8 cellular contexts compared by ENCODE assay signal in genomic region chr19:45177817-45178261, GRCh38. TPM values are rescaled to one million over a fixed set of nuclear protein-coding genes. Genes with fewer than 3 reads are reported as not detected.
DNase-seq lines count a peak whose midpoint lies in the region; ATAC-seq, FAIRE-seq and TF ChIP-seq lines count a peak whose summit lies in the region.

Gene TRAPPC6A (minus strand): TSS chr19:45178237. CDS start chr19:45178218, 19 bp downstream.

- no peak within 1 kb of the TSS for H2BK120ac ChIP-seq in H1 (replicated peaks; ENCODE audit: low read depth, low read length)

- H3K27me3 ChIP-seq in H1 (replicated peaks in 1 of 4; ENCODE audit: control insufficient read depth in 3 of 4, extremely low read depth in 1 of 4, insufficient read depth in 3 of 4, low read length in 3 of 4), result no peaks in the 10 kb centered on the region
- no peaks in the 10 kb centered on the region for H3K27me3 ChIP-seq in mucosa of rectum (ENCODE audit: control insufficient read depth in 2 of 2, insufficient read depth in 2 of 2, low read length in 2 of 2)

- H4K8ac ChIP-seq in H1 (ENCODE audit: extremely low read depth, insufficient read depth, low read length), result peak within 1 kb of the TSS; percentile 90; the same call in 1 of the 2 replicates

- H3K9me3 ChIP-seq in H1 (ENCODE audit: insufficient read depth in 2 of 2, low read depth in 1 of 2, low read length in 1 of 2), result no peaks in the 10 kb centered on the region
- H3K9me3 ChIP-seq in mucosa of rectum (ENCODE audit: control insufficient read depth in 2 of 2, low read length in 2 of 2), result no peaks in the 10 kb centered on the region

- H3K4ac ChIP-seq in H1 (replicated peaks; ENCODE audit: insufficient read length, low read depth, low read length), result no peak within 1 kb of the TSS

- peak within 1 kb of the TSS; percentile 55 for H2BK5ac ChIP-seq in H1 (ENCODE audit: low read depth, low read length)

- CTCF ChIA-PET in H1 (lab: Charles Lee; ENCODE audit: partially characterized antibody), result interaction anchor here (0.7 to 3.8 kb wide), 11 partner anchors 9 to 108 kb away, joined by 3 to 17 read pairs (median 5); partner anchors contain the start of gene NKPD1

- H3K27ac ChIP-seq in H1 (ENCODE audit: low read depth, low read length), result peak within 1 kb of the TSS; percentile 82
- H3K27ac ChIP-seq in mucosa of rectum (ENCODE audit: low read depth in 2 of 2, low read length in 2 of 2), result peak within 1 kb of the TSS; percentile 91 to 94

- POLR2A ChIA-PET in H1 (lab: Charles Lee; ENCODE audit: partially characterized antibody), result interaction anchor here (1.2 to 2.5 kb wide), 8 partner anchors 10 to 179 kb away, joined by 3 to 14 read pairs (median 6); partner anchors contain the start of genes GEMIN7, NKPD1 and PPP1R37

- TF ChIP-seq CTCF in GM12865 (IDR thresholded peaks at IDR 0.05; ENCODE audit: insufficient read depth, low read depth, low read length, missing control alignments) (no peak), H1 (IDR thresholded peaks at IDR 0.05; ENCODE audit: control extremely low read depth in 1 of 3, insufficient read depth in 1 of 3, low read depth in 1 of 3, low read length in 3 of 3) (no peak)

- WGBS in H1 (ENCODE audit: extremely low coverage in 1 of 2, insufficient coverage in 1 of 2, insufficient read length in 1 of 2, insufficient replicate concordance in 2 of 2, low coverage in 1 of 2, low lambda C conversion rate in 2 of 2, missing lambda C conversion rate in 1 of 2), 2 experiments, result 2% methylated on average over 34 of the region's 36 CpGs; no CpG with 5 or more reads in 1 of the 2 experiments

- peaks cover 8% of the 10 kb centered on the region for H3K79me1 ChIP-seq in H1 (ENCODE audit: low read depth, low read length)

- H2BK20ac ChIP-seq in H1 (ENCODE audit: low read length), result no peak within 1 kb of the TSS

- H4K20me1 ChIP-seq in H1 (replicated peaks in 1 of 2; ENCODE audit: control insufficient read depth in 1 of 2, insufficient read depth in 2 of 2, low read length in 2 of 2), result peaks cover 2 to 5% of the 10 kb centered on the region in 2 experiments

- H3K36me3 ChIP-seq in H1 (ENCODE audit: control insufficient read depth in 2 of 4, insufficient read depth in 4 of 4, low read length in 3 of 4) (no peaks in the 10 kb centered on the region), mucosa of rectum (ENCODE audit: control insufficient read depth in 2 of 2, insufficient read depth in 2 of 2, low read length in 2 of 2) (peaks cover 0 to 8% of the 10 kb centered on the region in 2 donors)

- TF ChIP-seq EP300 in H1 (IDR thresholded peaks at IDR 0.05; ENCODE audit: borderline replicate concordance in 1 of 2, low read depth in 2 of 2, low read length in 2 of 2), result no peak

- peak within 1 kb of the TSS; percentile 94 for H3K4me3 ChIP-seq in GM12865 (ENCODE audit: low read depth, low read length)
- peak within 1 kb of the TSS; percentile 79 to 97 (median 93) for H3K4me3 ChIP-seq in H1 (ENCODE audit: extremely low read depth in 1 of 4, insufficient read depth in 2 of 4, low read depth in 3 of 4, low read length in 4 of 4)
- peak within 1 kb of the TSS; percentile 99 for H3K4me3 ChIP-seq in mucosa of rectum (ENCODE audit: low read length in 2 of 2)

- H3K4me2 ChIP-seq in H1 (ENCODE audit: insufficient read depth in 1 of 2, low read depth in 2 of 2, low read length in 2 of 2), result peak within 1 kb of the TSS; percentile 91

- H2AK5ac ChIP-seq in H1 (ENCODE audit: low read depth, low read length), result no peak within 1 kb of the TSS

- FAIRE-seq in H1 (lab: Jason Lieb, UNC), result no peak

- H2AFZ ChIP-seq in H1 (ENCODE audit: low read length), result peak within 1 kb of the TSS; percentile 97

- ATAC-seq in HG02884 (IDR thresholded peaks at IDR 0.05; ENCODE audit: unreplicated experiment) (peak; percentile 5), HG03039 (IDR thresholded peaks at IDR 0.05; ENCODE audit: unreplicated experiment) (no peak), HG02798 (IDR thresholded peaks at IDR 0.05; ENCODE audit: poor library complexity, unreplicated experiment) (no peak)

- H3K18ac ChIP-seq in H1 (ENCODE audit: extremely low read depth, low read length), result no peak within 1 kb of the TSS; the same call in 1 of the 2 replicates

- H4K91ac ChIP-seq in H1 (replicated peaks; ENCODE audit: insufficient read length, low read length), result no peak within 1 kb of the TSS

- H3K23ac ChIP-seq in H1 (ENCODE audit: insufficient read length), result no peak within 1 kb of the TSS

- H3K79me2 ChIP-seq in H1 (ENCODE audit: control insufficient read depth in 1 of 2, insufficient read depth in 2 of 2, low read length in 2 of 2), result peaks cover 0 to 9% of the 10 kb centered on the region in 2 experiments; a peak in 1 of 4 replicates

- H2BK15ac ChIP-seq in H1 (ENCODE audit: low read length), result no peak within 1 kb of the TSS

- H3K4me1 ChIP-seq in H1 (replicated peaks in 1 of 4; ENCODE audit: control insufficient read depth in 3 of 4, insufficient read depth in 4 of 4, low read length in 3 of 4), result peaks cover 0 to 5% (median 0%) of the 10 kb centered on the region in 4 experiments; a peak in 5 of 7 replicates
- H3K4me1 ChIP-seq in mucosa of rectum (ENCODE audit: control insufficient read depth in 2 of 2, insufficient read depth in 2 of 2, low read length in 2 of 2), result peaks cover 8 to 22% of the 10 kb centered on the region in 2 donors

- H3K14ac ChIP-seq in H1 (ENCODE audit: insufficient read length), result no peak within 1 kb of the TSS

- peak within 1 kb of the TSS; percentile 61 for H3K56ac ChIP-seq in H1 (replicated peaks; ENCODE audit: insufficient read length, low read depth, low read length)

- DNase-seq in GM12865 (ENCODE audit: low read depth) (no peak), RPMI7951 (ENCODE audit: low read depth) (peak; percentile 51), H1 (ENCODE audit: low read depth in 1 of 2, low spot score in 2 of 2) (no peak), COLO668 (lab: John Stamatoyannopoulos, UW; ENCODE audit: unreplicated experiment) (no peak)

- peak within 1 kb of the TSS; percentile 3 for H4K5ac ChIP-seq in H1 (ENCODE audit: insufficient read length, low read depth, low read length)

- peaks cover 9% of the 10 kb centered on the region for H3K23me2 ChIP-seq in H1 (ENCODE audit: low read depth, low read length)

- peak in 1 of 2 experiments; percentile 77; a peak in 2 of 3 replicates for TF ChIP-seq POLR2A in H1 (IDR thresholded peaks at IDR 0.05; ENCODE audit: control extremely low read depth in 1 of 2, low read depth in 2 of 2, low read length in 2 of 2)

- no peak within 1 kb of the TSS for H2BK12ac ChIP-seq in H1 (ENCODE audit: low read depth, low read length)

- H3K9ac ChIP-seq in H1 (replicated peaks in 1 of 4; ENCODE audit: extremely low read depth in 1 of 4, low read depth in 3 of 4, low read length in 3 of 4), result peak within 1 kb of the TSS; percentile 68 to 93 (median 84)
- H3K9ac ChIP-seq in mucosa of rectum (ENCODE audit: low read depth in 1 of 2, low read length in 2 of 2), result peak within 1 kb of the TSS; percentile 76 to 88

- TF ChIP-seq RAD21 in H1 (IDR thresholded peaks at IDR 0.05 in 1 of 2, conservative IDR thresholded peaks at IDR 0.05 in 1 of 2; ENCODE audit: low read depth in 2 of 2, low read length in 2 of 2), result no peak

TF ChIP-seq in H1, 55 proteins besides CTCF, POLR2A, EP300 and RAD21:
- TF ChIP-seq RNF2 (IDR thresholded peaks at IDR 0.05; ENCODE audit: borderline replicate concordance, low read depth, low read length, missing control alignments, poor library complexity, severe bottlenecking), result no peak
- no peak for TF ChIP-seq CBX5 (IDR thresholded peaks at IDR 0.05; ENCODE audit: low read depth, low read length)
- TF ChIP-seq SIRT6 (IDR thresholded peaks at IDR 0.05; ENCODE audit: low read length), result no peak
- TF ChIP-seq TBP (IDR thresholded peaks at IDR 0.05; ENCODE audit: low read depth, low read length), result peak; percentile 71
- peak; percentile 87 for TF ChIP-seq YY1 (IDR thresholded peaks at IDR 0.05; ENCODE audit: low read depth, low read length)
- peak; percentile 87; the same call in 1 of the 2 replicates for TF ChIP-seq TAF1 (IDR thresholded peaks at IDR 0.05; ENCODE audit: low read depth, low read length)
- TF ChIP-seq SUZ12 (IDR thresholded peaks at IDR 0.05; ENCODE audit: low read length), result no peak
- no peak for TF ChIP-seq CBX8 (IDR thresholded peaks at IDR 0.05; ENCODE audit: borderline replicate concordance, low read depth, low read length)
- TF ChIP-seq PHF8 (conservative IDR thresholded peaks at IDR 0.05; ENCODE audit: low read depth, low read length), result peak; percentile 86
- TF ChIP-seq GTF2F1 (IDR thresholded peaks at IDR 0.05; ENCODE audit: borderline replicate concordance, low read depth, low read length), result no peak
- TF ChIP-seq RXRA (IDR thresholded peaks at IDR 0.05; ENCODE audit: insufficient read depth, low read depth, low read length), result no peak
- TF ChIP-seq NRF1 (IDR thresholded peaks at IDR 0.05; ENCODE audit: low read depth, low read length), result no peak
- peak; percentile 41 for TF ChIP-seq KDM4A (IDR thresholded peaks at IDR 0.05; ENCODE audit: low read depth, low read length, severe bottlenecking)
- no peak for TF ChIP-seq E2F6 (IDR thresholded peaks at IDR 0.05)
- no peak for TF ChIP-seq SP1 (IDR thresholded peaks at IDR 0.05; ENCODE audit: low read depth, low read length)
- peak; percentile 62 for TF ChIP-seq TAF7 (optimal IDR thresholded peaks at IDR 0.05; ENCODE audit: borderline replicate concordance, low read depth, low read length)
- TF ChIP-seq POLR2AphosphoS5 (IDR thresholded peaks at IDR 0.05; ENCODE audit: low read depth, low read length), result peak; percentile 92
- TF ChIP-seq CTBP2 (IDR thresholded peaks at IDR 0.05; ENCODE audit: borderline replicate concordance, insufficient read depth, insufficient read length, low read length), result no peak
- peak; percentile 71; the same call in 1 of the 2 replicates for TF ChIP-seq KDM5A (IDR thresholded peaks at IDR 0.05; ENCODE audit: low read length)

RNA-seq across cellular contexts. Expression of gene TRAPPC6A, which starts in this region (rescaled TPM):
- 6.5 and 8.4 TPM in 2 replicates for total RNA-seq in RPMI7951 (2014; rRNA removed; shearing (Covaris generic))
- 30.5 and 31.8 TPM in 2 replicates for total RNA-seq in H1 (2021; fragmentation: NEBNext Ultra II Directional; extraction: Animal tissue kit (Norgen Biotek cat#: 25700))
- polyA plus RNA-seq in H1 (2011; rRNA removed), result 130 and 144 TPM in 2 replicates
- polyA plus RNA-seq in H1 (2011; cell fraction: cytosol; rRNA removed), result 127 TPM
- polyA plus RNA-seq in H1 (2011; cell fraction: nucleus; rRNA removed), result 71.3 TPM
- polyA plus RNA-seq in H1 (2012, experiment 1 of 2), result 38.7 to 84.3 TPM (median 76.0 TPM) in 4 replicates
- 102 TPM for polyA plus RNA-seq in H1 (2012, experiment 2 of 2)
- polyA plus RNA-seq in H1 (2013, experiment 1 of 2), result 35.8 TPM
- 35.4 TPM for polyA plus RNA-seq in H1 (2013, experiment 2 of 2)
- polyA minus RNA-seq in H1 (2011; rRNA and poly(A)+ RNA removed), result 9.3 and 13.3 TPM in 2 replicates
- polyA minus RNA-seq in H1 (2011; cell fraction: cytosol; rRNA and poly(A)+ RNA removed), result 17.0 TPM
- 10.3 TPM for polyA minus RNA-seq in H1 (2011; cell fraction: nucleus; rRNA and poly(A)+ RNA removed)
